In genomic region chr9:133459476-133460404, GRCh38 we compare ENCODE assay signal across 8 cellular contexts. TPM values are rescaled to one million over a fixed set of nuclear protein-coding genes. Genes with fewer than 3 reads are reported as not detected.
DNase-seq lines count a peak whose midpoint lies in the region; ATAC-seq, FAIRE-seq and TF ChIP-seq lines count a peak whose summit lies in the region.

Gene CACFD1 (plus strand): TSS chr9:133459978. CDS start chr9:133460067, 89 bp downstream.

- no peaks in the 10 kb centered on the region for H3K9me3 ChIP-seq in ascending aorta
- H3K9me3 ChIP-seq in right cardiac atrium (ENCODE audit: control insufficient read depth, low read length): no peaks in the 10 kb centered on the region

- H3K27ac ChIP-seq in ascending aorta (peak within 1 kb of the TSS; percentile 81 to 91), right cardiac atrium (ENCODE audit: low read length) (peak within 1 kb of the TSS; percentile 88)

- peaks cover 0 to 12% of the 10 kb centered on the region in 2 donors for H3K4me1 ChIP-seq in ascending aorta
- H3K4me1 ChIP-seq in right cardiac atrium (ENCODE audit: control insufficient read depth, insufficient read depth, low read length): peaks cover 3% of the 10 kb centered on the region

- ATAC-seq in HG02884 (IDR thresholded peaks at IDR 0.05; ENCODE audit: unreplicated experiment) (peak; percentile 71), right cardiac atrium (peak; percentile 94 to 95)

- no peaks in the 10 kb centered on the region for H3K27me3 ChIP-seq in ascending aorta
- H3K27me3 ChIP-seq in right cardiac atrium (ENCODE audit: control insufficient read depth, insufficient read depth): no peaks in the 10 kb centered on the region

- intact Hi-C loops in ascending aorta (cut with DNase I): loop anchor here (1.0 to 2.0 kb wide), 5 partner anchors 20 to 566 kb away; partner anchors contain the start of genes BRD3OS, MED22, REXO4 and RPL7A
- intact Hi-C loops in right cardiac atrium (cut with DNase I): loop anchor here in 1 of 4 donors (10.0 kb wide), 1 partner anchor 45 kb away; the partner anchor contains the start of gene REXO4

- H3K36me3 ChIP-seq in ascending aorta: peaks cover under 1 to 3% of the 10 kb centered on the region in 2 donors

- TF ChIP-seq CTCF in GM13977 (IDR thresholded peaks at IDR 0.05; ENCODE audit: extremely low read depth, insufficient read depth, missing control alignments) (no peak), ascending aorta (IDR thresholded peaks at IDR 0.05) (no peak)

- DNase-seq in GM13977 (ENCODE audit: low spot score) (peak; percentile 99), NCI-H1694 treated with DMSO at 0.1 percent for 48 hours (lab: John Stamatoyannopoulos, UW) (peak; percentile 87), T-helper 2 cell (peak; percentile 88 to 93 (median 90)), ascending aorta (ENCODE audit: low spot score in 2 of 2) (peak; percentile 88 to 98), right cardiac atrium (peak; percentile 97 to 99 (median 99)), pulmonary artery endothelial cell (ENCODE audit: low read depth, low spot score) (peak; percentile 74), urothelium cell line (ENCODE audit: low spot score) (peak; percentile 98)

- under 1% methylated on average over 86 of the region's 86 CpGs for WGBS in right cardiac atrium

- in situ Hi-C loops in GM13977 (cut with MboI; ENCODE audit: low pct_unique_long_range_greater_than_20kb, low sequenced_read_pairs, unreplicated experiment): no loop called here

- FAIRE-seq in urothelium cell line (lab: Jason Lieb, UNC): peak; percentile 42

- H3K4me3 ChIP-seq in ascending aorta: peak within 1 kb of the TSS; percentile 63 to 90
- peak within 1 kb of the TSS; percentile 80 for H3K4me3 ChIP-seq in right cardiac atrium (ENCODE audit: low read length)

RNA-seq across cellular contexts. Expression of gene CACFD1, which starts in this region (rescaled TPM):
- total RNA-seq in ascending aorta (24.8 TPM), right cardiac atrium (10 to 100 TPM; 10.8 to 13.9 (median 13.8) TPM), pulmonary artery endothelial cell (6.1 and 8.2 TPM in 2 replicates)
- 12.8 TPM for polyA plus RNA-seq in right cardiac atrium

Comparison
In these comparisons a context has a peak if more than half of its experiments do, and no peak if none do; other contexts are left out.
1. Peak in every context shown above with its lines: DNase-seq, ATAC-seq, H3K4me3 ChIP-seq and H3K27ac ChIP-seq.